ENCODE assay signal across 9 cellular contexts in the genomic region with DNA sequence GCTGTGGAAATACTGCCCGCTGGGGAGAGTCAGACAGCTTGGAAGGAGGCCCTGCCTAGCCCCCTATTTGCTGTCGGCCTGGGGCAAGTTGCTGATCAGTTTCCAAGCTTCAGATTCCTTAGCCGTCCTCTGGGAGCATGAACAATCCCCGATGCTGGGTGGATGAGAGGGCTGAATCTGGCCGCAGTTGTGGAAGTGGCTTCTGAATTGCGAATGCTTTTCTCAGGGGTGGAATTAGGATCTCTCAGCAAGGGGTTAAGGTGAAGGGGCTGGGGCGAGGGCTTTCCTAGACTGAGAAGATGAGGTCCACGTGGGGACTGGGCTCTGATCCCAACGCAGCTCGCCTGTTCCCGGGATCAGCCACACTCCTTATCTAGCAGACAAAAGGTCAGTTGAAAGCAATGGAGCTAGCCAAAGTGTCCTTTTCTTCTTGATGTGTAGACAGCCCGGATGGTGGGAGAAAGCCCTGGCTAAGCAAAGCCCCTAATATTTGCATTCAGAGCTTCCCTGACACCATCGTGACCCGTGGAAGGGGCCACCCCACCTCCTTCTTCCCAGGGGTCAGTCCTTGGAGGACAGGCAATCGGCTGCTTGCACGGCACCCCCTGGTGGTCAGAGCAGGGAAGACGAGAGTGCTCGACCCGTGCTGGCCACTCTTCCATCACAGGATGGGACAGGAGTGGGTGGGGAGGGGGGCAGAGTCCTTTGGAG. TPM values are rescaled to one million over a fixed set of nuclear protein-coding genes. Genes with fewer than 3 reads are reported as not detected.
DNase-seq lines count a peak whose midpoint lies in the region; ATAC-seq and TF ChIP-seq lines count a peak whose summit lies in the region.
"Had no signal": no experiment of that assay in that cellular context is flagged by ENCODE, and none has a peak within 500 bp of the region (broad histone marks: within the 10 kb centered on the region; RNA-seq: fewer than 3 reads in every experiment).

No MANE protein-coding gene starts in this region.

- no peak overlapping the region for H3K27ac Mint-ChIP-seq in GM23338
- H3K27ac Mint-ChIP-seq in naive thymus-derived CD4-positive, alpha-beta T cell, result no peak overlapping the region
- H3K27ac Mint-ChIP-seq in stimulated activated naive CD8-positive, alpha-beta T cell treated with anti-CD3 and anti-CD28 coated beads, Interleukin-15, amount 100 ng/mL, for 72 hours, result no peak overlapping the region
- H3K27ac Mint-ChIP-seq: activated naive CD4-positive, alpha-beta T cell treated with anti-CD3 and anti-CD28 coated beads, Interleukin-2, amount 50 U/mL, for 24 hours had no signal

- H3K4me2 ChIP-seq in GM23338 (no peak overlapping the region), fibroblast of lung (ENCODE audit: extremely low read depth, insufficient read depth, low read length) (peak overlapping the region; percentile 55)

- H3K9ac ChIP-seq in fibroblast of lung (ENCODE audit: insufficient read depth, low read length), result peak overlapping the region; percentile 21

- H4K20me1 ChIP-seq in GM23338 (replicated peaks; ENCODE audit: insufficient read depth) (no peaks in the 10 kb centered on the region), fibroblast of lung (ENCODE audit: control insufficient read depth, extremely low read depth, insufficient read depth, low read length) (no peaks in the 10 kb centered on the region)

- DNase-seq in COR-L47 (lab: John Stamatoyannopoulos, UW) (peak; percentile 43), GM23338 (ENCODE audit: low spot score) (peak; percentile 82), NCI-H82 treated with DMSO at 0.1 percent for 48 hours (lab: John Stamatoyannopoulos, UW; ENCODE audit: unreplicated experiment) (peak; percentile 2), fibroblast of lung (ENCODE audit: low read depth in 2 of 2) (peak; percentile 32 to 67), KG1 (lab: John Stamatoyannopoulos, UW) (no peak)
- peak; percentile 58 for DNase-seq in activated T-cell treated with anti-CD3 and anti-CD28 coated beads, Interleukin-2, amount 50 U/mL, for 1 hour
- DNase-seq in naive thymus-derived CD4-positive, alpha-beta T cell, result peak in 8 of 9 donors; percentile 9 to 73 (median 29)
- DNase-seq in stimulated activated naive CD8-positive, alpha-beta T cell treated with anti-CD3 and anti-CD28 coated beads, Interleukin-15, amount 100 ng/mL, for 72 hours, result peak; percentile 52 to 61

- peaks cover 4% of the 10 kb centered on the region; the same call in 1 of the 2 replicates for H3K9me2 ChIP-seq in GM23338 (ENCODE audit: insufficient read depth)

- POLR2A ChIA-PET in naive thymus-derived CD4-positive, alpha-beta T cell (lab: Charles Lee), result no interaction called here

- peaks cover 2% of the 10 kb centered on the region; the same call in 1 of the 3 replicates for H3K36me3 Mint-ChIP-seq in GM23338 (ENCODE audit: low read depth)
- H3K36me3 Mint-ChIP-seq in naive thymus-derived CD4-positive, alpha-beta T cell, result no peaks in the 10 kb centered on the region
- H3K36me3 Mint-ChIP-seq: activated naive CD4-positive, alpha-beta T cell treated with anti-CD3 and anti-CD28 coated beads, Interleukin-2, amount 50 U/mL, for 24 hours had no signal

- peak overlapping the region; percentile 64; the same call in 1 of the 2 replicates for H2AFZ ChIP-seq in GM23338
- H2AFZ ChIP-seq in fibroblast of lung (ENCODE audit: low read length), result no peak overlapping the region

- intact Hi-C loops in naive thymus-derived CD4-positive, alpha-beta T cell (cut with micrococcal nuclease), result loop anchor here in 1 of 2 donors (1.0 to 2.0 kb wide), 2 partner anchors 150 to 192 kb away; partner anchors contain the start of gene GALNT12

- TF ChIP-seq CTCF in GM23338 (conservative IDR thresholded peaks at IDR 0.05; ENCODE audit: low read depth in 2 of 2) (peak; percentile 90 to 97), fibroblast of lung (conservative IDR thresholded peaks at IDR 0.05 in 1 of 2, IDR thresholded peaks at IDR 0.05 in 1 of 2; ENCODE audit: low read depth in 1 of 2, low read length in 2 of 2) (peak; percentile 83 to 92)

- H3K79me2 ChIP-seq in GM23338 (replicated peaks; ENCODE audit: insufficient read depth), result no peaks in the 10 kb centered on the region
- H3K79me2 ChIP-seq in fibroblast of lung (ENCODE audit: control insufficient read depth, insufficient read depth, low read length), result no peaks in the 10 kb centered on the region

- peaks cover 24% of the 10 kb centered on the region for H3K4me1 Mint-ChIP-seq in GM23338
- peaks cover 17 to 45% (median 21%) of the 10 kb centered on the region in 7 donors for H3K4me1 Mint-ChIP-seq in naive thymus-derived CD4-positive, alpha-beta T cell
- peaks cover 36% of the 10 kb centered on the region for H3K4me1 Mint-ChIP-seq in stimulated activated naive CD8-positive, alpha-beta T cell treated with anti-CD3 and anti-CD28 coated beads, Interleukin-15, amount 100 ng/mL, for 72 hours

- no peaks in the 10 kb centered on the region for H3K9me3 ChIP-seq in fibroblast of lung (ENCODE audit: control insufficient read depth, insufficient read depth, low read depth, low read length)
- no peaks in the 10 kb centered on the region for H3K9me3 ChIP-seq in naive thymus-derived CD4-positive, alpha-beta T cell (ENCODE audit: control insufficient read depth in 2 of 3, low read length in 3 of 3)

- H3K27me3 Mint-ChIP-seq in GM23338 (ENCODE audit: insufficient read depth, low read depth, poor library complexity), result peaks cover 3% of the 10 kb centered on the region
- peaks cover 0 to 32% (median 0%) of the 10 kb centered on the region in 5 donors for H3K27me3 Mint-ChIP-seq in naive thymus-derived CD4-positive, alpha-beta T cell
- H3K27me3 Mint-ChIP-seq in stimulated activated naive CD8-positive, alpha-beta T cell treated with anti-CD3 and anti-CD28 coated beads, Interleukin-15, amount 100 ng/mL, for 72 hours, result peaks cover 12% of the 10 kb centered on the region
- H3K27me3 Mint-ChIP-seq: activated naive CD4-positive, alpha-beta T cell treated with anti-CD3 and anti-CD28 coated beads, Interleukin-2, amount 50 U/mL, for 24 hours had no signal

- H3K4me1 ChIP-seq in GM23338 (ENCODE audit: insufficient read depth) (no peaks in the 10 kb centered on the region; the same call in 1 of the 2 replicates), fibroblast of lung (ENCODE audit: control insufficient read depth, extremely low read depth, insufficient read depth, low read length) (peaks cover 11% of the 10 kb centered on the region)
- peaks cover 4 to 14% of the 10 kb centered on the region in 2 donors for H3K4me1 ChIP-seq in naive thymus-derived CD4-positive, alpha-beta T cell (ENCODE audit: control insufficient read depth in 2 of 2, insufficient read depth in 2 of 2, low read length in 2 of 2)

- no peak overlapping the region for H3K4me3 Mint-ChIP-seq in GM23338
- no peak overlapping the region for H3K4me3 Mint-ChIP-seq in naive thymus-derived CD4-positive, alpha-beta T cell
- H3K4me3 Mint-ChIP-seq in stimulated activated naive CD8-positive, alpha-beta T cell treated with anti-CD3 and anti-CD28 coated beads, Interleukin-15, amount 100 ng/mL, for 72 hours, result no peak overlapping the region
- H3K4me3 Mint-ChIP-seq: activated naive CD4-positive, alpha-beta T cell treated with anti-CD3 and anti-CD28 coated beads, Interleukin-2, amount 50 U/mL, for 24 hours had no signal

- H3K36me3 ChIP-seq in GM23338 (ENCODE audit: insufficient read depth) (no peaks in the 10 kb centered on the region), fibroblast of lung (ENCODE audit: control insufficient read depth, insufficient read depth, low read length) (no peaks in the 10 kb centered on the region)
- H3K36me3 ChIP-seq in naive thymus-derived CD4-positive, alpha-beta T cell (ENCODE audit: control insufficient read depth in 2 of 3, insufficient read depth in 3 of 3, low read length in 3 of 3), result no peaks in the 10 kb centered on the region

- H3F3A ChIP-seq in GM23338 (replicated peaks; ENCODE audit: low read depth), result no peaks in the 10 kb centered on the region

- CTCF ChIA-PET in naive thymus-derived CD4-positive, alpha-beta T cell (lab: Charles Lee), result interaction anchor here (1.0 to 8.5 kb wide), 7 partner anchors 9 to 192 kb away, joined by 3 to 155 read pairs (median 8); partner anchors contain the start of gene TGFBR1

- ATAC-seq in GM23338, result peak; percentile 96
- peak; percentile 75 for ATAC-seq in naive thymus-derived CD4-positive, alpha-beta T cell
- peak; percentile 75 for ATAC-seq in stimulated activated naive CD8-positive, alpha-beta T cell treated with anti-CD3 and anti-CD28 coated beads, Interleukin-15, amount 100 ng/mL, for 72 hours

- H3K27me3 ChIP-seq in GM23338 (ENCODE audit: insufficient read depth) (no peaks in the 10 kb centered on the region), fibroblast of lung (ENCODE audit: control insufficient read depth, insufficient read depth, low read length) (no peaks in the 10 kb centered on the region)
- H3K27me3 ChIP-seq in naive thymus-derived CD4-positive, alpha-beta T cell (ENCODE audit: control insufficient read depth in 2 of 2, insufficient read depth in 2 of 2, low read length in 2 of 2), result no peaks in the 10 kb centered on the region

- no peak overlapping the region for H3K27ac ChIP-seq in GM23338 (ENCODE audit: low read depth)
- peak overlapping the region; percentile 50 for H3K27ac ChIP-seq in fibroblast of lung (ENCODE audit: insufficient read depth, low read length)
- H3K27ac ChIP-seq in naive thymus-derived CD4-positive, alpha-beta T cell (ENCODE audit: low read depth, low read length), result no peak overlapping the region

- H3K4me3 ChIP-seq in GM23338 (no peak overlapping the region), fibroblast of lung (replicated peaks in 1 of 4; ENCODE audit: control extremely low read depth in 1 of 4, insufficient read depth in 1 of 4, low read depth in 3 of 4, low read length in 4 of 4) (no peak overlapping the region)
- no peak overlapping the region for H3K4me3 ChIP-seq in naive thymus-derived CD4-positive, alpha-beta T cell (ENCODE audit: low read length)

- peaks cover 10% of the 10 kb centered on the region for H3K9me3 Mint-ChIP-seq in GM23338
- no peaks in the 10 kb centered on the region for H3K9me3 Mint-ChIP-seq in naive thymus-derived CD4-positive, alpha-beta T cell
- H3K9me3 Mint-ChIP-seq in stimulated activated naive CD8-positive, alpha-beta T cell treated with anti-CD3 and anti-CD28 coated beads, Interleukin-15, amount 100 ng/mL, for 72 hours, result no peaks in the 10 kb centered on the region
- H3K9me3 Mint-ChIP-seq: activated naive CD4-positive, alpha-beta T cell treated with anti-CD3 and anti-CD28 coated beads, Interleukin-2, amount 50 U/mL, for 24 hours had no signal

RNA-seq across cellular contexts. Expression of gene COL15A1, which starts 54.9 kb away (rescaled TPM):
- total RNA-seq in GM23338 (2014; rRNA removed; shearing (Covaris generic)), result 0.17 and 0.50 TPM in 2 replicates
- polyA plus RNA-seq in GM23338 (2016; fragmentation: Nextera tagmentation; extraction: Ambion mirVana), result 0.18 TPM in 1 of 2 replicates, not detected in the other
- total RNA-seq in fibroblast of lung, result 41.0 and 43.9 TPM in 2 replicates
- polyA plus RNA-seq in fibroblast of lung, result 13.3 and 15.9 TPM in 2 replicates
- polyA plus RNA-seq in fibroblast of lung (2012), result 13.1 and 15.3 TPM in 2 replicates
- 12.2 and 12.6 TPM in 2 replicates for polyA minus RNA-seq in fibroblast of lung (ENCODE audit: low replicate concordance)
- total RNA-seq in naive thymus-derived CD4-positive, alpha-beta T cell, result under 1 TPM in 2 of 5 experiments, not detected in 3; 0.05 to 0.31 TPM
- polyA plus RNA-seq in naive thymus-derived CD4-positive, alpha-beta T cell, result not detected

Comparison
In these comparisons a context has a peak if more than half of its experiments do, and no peak if none do; other contexts are left out.
1. RNA of gene COL15A1, which starts 54.9 kb away (total RNA-seq): 41.0 to 43.9 TPM in fibroblast of lung; 0.17 to 0.50 TPM in GM23338 and 0.05 to 0.31 TPM in naive thymus-derived CD4-positive, alpha-beta T cell; every median in the first group is over 10 times any median in the second.
2. Peak in every context shown above with its lines, with median percentiles within 50 percentile points of each other: ATAC-seq.